In genomic region chr20:64053841-64054661, GRCh38 we compare ENCODE assay signal across 7 cellular contexts. TPM values are rescaled to one million over a fixed set of nuclear protein-coding genes. Genes with fewer than 3 reads are reported as not detected.
DNase-seq lines count a peak whose midpoint lies in the region; ATAC-seq and TF ChIP-seq lines count a peak whose summit lies in the region.

No MANE protein-coding gene starts in this region.

- peak overlapping the region in 1 of 3 donors; percentile 62 for H3K9ac ChIP-seq in skeletal muscle tissue (ENCODE audit: low read depth in 1 of 3, low read length in 3 of 3)

- no peaks in the 10 kb centered on the region for H3K36me3 ChIP-seq in skeletal muscle tissue (ENCODE audit: control insufficient read depth in 3 of 3, insufficient read depth in 3 of 3, low read length in 3 of 3)
- no peaks in the 10 kb centered on the region for H3K36me3 ChIP-seq in vagina

- DNase-seq in GM13977 (ENCODE audit: low spot score) (peak; percentile 64), RPMI7951 (ENCODE audit: low read depth) (peak; percentile 31), foreskin keratinocyte (peak in 1 of 2 donors; percentile 25), NCI-H1092 (lab: John Stamatoyannopoulos, UW) (no peak), vagina (ENCODE audit: extremely low spot score in 2 of 2) (no peak)
- no peak for DNase-seq in activated naive CD4-positive, alpha-beta T cell treated with Interleukin-2 at 50 U/mL for 16 hours

- H3K9me3 ChIP-seq in skeletal muscle tissue (ENCODE audit: control insufficient read depth in 3 of 3, low read length in 3 of 3) (no peaks in the 10 kb centered on the region), vagina (no peaks in the 10 kb centered on the region)

- H3K27ac ChIP-seq in foreskin keratinocyte (no peak overlapping the region), skeletal muscle tissue (ENCODE audit: low read depth, low read length) (peak overlapping the region; percentile 70), vagina (no peak overlapping the region)

- TF ChIP-seq POLR2A in vagina (IDR thresholded peaks at IDR 0.05), result no peak

- H3K4me1 ChIP-seq in foreskin keratinocyte, result no peaks in the 10 kb centered on the region
- peaks cover 2 to 26% (median 18%) of the 10 kb centered on the region in 3 donors for H3K4me1 ChIP-seq in skeletal muscle tissue (ENCODE audit: control insufficient read depth in 3 of 3, insufficient read depth in 3 of 3, low read length in 3 of 3)
- H3K4me1 ChIP-seq in vagina, result peaks cover 33% of the 10 kb centered on the region

- H3K27me3 ChIP-seq in foreskin keratinocyte (peaks cover 32% of the 10 kb centered on the region), skeletal muscle tissue (ENCODE audit: control insufficient read depth in 3 of 3, insufficient read depth in 3 of 3, low read length in 3 of 3) (peaks cover 36 to 70% (median 60%) of the 10 kb centered on the region in 3 donors), vagina (peaks cover 8% of the 10 kb centered on the region)

- in situ Hi-C loops in GM13977 (cut with MboI; ENCODE audit: low pct_unique_long_range_greater_than_20kb, low sequenced_read_pairs, unreplicated experiment), result no loop called here

- no peak for ATAC-seq in foreskin keratinocyte

- TF ChIP-seq CTCF in GM13977 (IDR thresholded peaks at IDR 0.05; ENCODE audit: extremely low read depth, insufficient read depth, missing control alignments) (peak; percentile 33), foreskin keratinocyte (conservative IDR thresholded peaks at IDR 0.05) (peak; percentile 34), vagina (IDR thresholded peaks at IDR 0.05) (no peak)

- peak overlapping the region in 1 of 3 donors; percentile 13 for H3K4me3 ChIP-seq in skeletal muscle tissue (ENCODE audit: low read length in 3 of 3)
- H3K4me3 ChIP-seq in vagina, result no peak overlapping the region

- intact Hi-C loops in vagina (cut with DNase I), result no loop called here

RNA-seq across cellular contexts. Expression of gene SOX18, which starts 4.6 kb away (rescaled TPM):
- total RNA-seq in RPMI7951 (2014; rRNA removed; shearing (Covaris generic)), result 0.12 and 0.20 TPM in 2 replicates
- total RNA-seq in foreskin keratinocyte (not detected in 2 replicates), skeletal muscle tissue (3.7 TPM), vagina (57.2 TPM)
- 0.03 and 0.04 TPM in 2 replicates for polyA plus RNA-seq in foreskin keratinocyte

RNA-seq across cellular contexts. Expression of gene TCEA2, which starts 8.9 kb away (rescaled TPM):
- total RNA-seq in RPMI7951 (2014; rRNA removed; shearing (Covaris generic)), result 28.2 and 34.2 TPM in 2 replicates
- total RNA-seq in foreskin keratinocyte, result 11.0 and 11.4 TPM in 2 replicates
- polyA plus RNA-seq in foreskin keratinocyte, result 22.9 and 25.9 TPM in 2 replicates
- 8.4 TPM for total RNA-seq in skeletal muscle tissue
- 33.1 TPM for total RNA-seq in vagina

RNA-seq across cellular contexts. Expression of gene C20orf204, which starts 18.1 kb away (rescaled TPM):
- 0.36 and 1.7 TPM in 2 replicates for total RNA-seq in RPMI7951 (2014; rRNA removed; shearing (Covaris generic))
- 0.18 and 0.34 TPM in 2 replicates for total RNA-seq in foreskin keratinocyte
- polyA plus RNA-seq in foreskin keratinocyte, result 0.10 and 0.11 TPM in 2 replicates
- 0.52 TPM for total RNA-seq in skeletal muscle tissue
- total RNA-seq in vagina, result 0.98 TPM

RNA-seq across cellular contexts. Expression of gene RGS19, which starts 25.3 kb away (rescaled TPM):
- total RNA-seq in RPMI7951 (2014; rRNA removed; shearing (Covaris generic)), result 18.9 and 22.0 TPM in 2 replicates
- 23.7 and 23.8 TPM in 2 replicates for total RNA-seq in foreskin keratinocyte
- 26.1 and 26.3 TPM in 2 replicates for polyA plus RNA-seq in foreskin keratinocyte
- 5.2 TPM for total RNA-seq in skeletal muscle tissue
- total RNA-seq in vagina, result 20.6 TPM

RNA-seq across cellular contexts. Expression of gene OPRL1, which starts 25.8 kb away (rescaled TPM):
- 0.29 and 0.84 TPM in 2 replicates for total RNA-seq in RPMI7951 (2014; rRNA removed; shearing (Covaris generic))
- total RNA-seq in foreskin keratinocyte (0.10 and 0.14 TPM in 2 replicates), skeletal muscle tissue (0.52 TPM), vagina (1.5 TPM)
- polyA plus RNA-seq in foreskin keratinocyte, result 0.12 and 0.14 TPM in 2 replicates

Comparison
In these comparisons a context has a peak if more than half of its experiments do, and no peak if none do; other contexts are left out.
1. DNase-seq: peak in GM13977 (single experiment) and RPMI7951 (single experiment); none in NCI-H1092 (single experiment), vagina (0 of 2) and activated naive CD4-positive, alpha-beta T cell treated with Interleukin-2 at 50 U/mL for 16 hours (single experiment).
2. CTCF ChIP-seq: peak in GM13977 (single experiment) and foreskin keratinocyte (single experiment); none in vagina (0 of 3).
3. RNA of gene SOX18, which starts 4.6 kb away (total RNA-seq): 57.2 TPM in vagina (single experiment); 3.7 TPM in skeletal muscle tissue (single experiment), 0.12 to 0.20 TPM in RPMI7951 and not detected in foreskin keratinocyte; every median in the first group is over 10 times any median in the second.